ENCODE assay signal across 8 cellular contexts in the genomic region with DNA sequence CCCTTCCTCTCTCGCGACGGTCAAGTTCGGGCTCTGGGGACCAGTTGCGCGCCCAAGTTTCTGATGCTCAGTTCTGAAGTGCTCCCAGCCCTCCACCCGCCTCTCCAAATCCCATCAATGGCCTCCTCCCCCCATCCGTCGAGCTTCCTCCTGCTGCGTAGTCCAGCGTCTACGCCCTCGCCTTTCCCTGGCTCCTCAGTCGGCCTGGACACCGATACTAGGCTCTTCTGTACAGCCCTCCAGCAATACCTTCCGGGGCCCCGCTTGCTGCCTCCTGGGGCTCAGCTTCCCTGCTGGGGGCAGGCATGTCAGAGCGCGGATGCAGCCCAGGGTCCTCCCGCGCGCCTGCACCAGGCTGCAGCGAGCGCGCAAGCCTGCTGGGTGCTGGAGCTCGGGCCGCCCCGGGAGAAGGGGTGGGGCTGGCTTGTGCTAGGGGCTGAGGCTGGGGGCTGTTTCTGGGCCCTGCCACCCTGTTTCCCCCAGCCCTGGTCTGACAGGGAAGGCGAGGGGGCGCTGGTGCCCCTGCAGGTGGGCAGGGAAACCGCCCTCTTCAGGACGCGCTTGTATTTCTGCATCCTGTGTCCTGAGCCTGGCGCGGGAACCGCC.
DNase-seq lines count a peak whose midpoint lies in the region; ATAC-seq and TF ChIP-seq lines count a peak whose summit lies in the region.

No MANE protein-coding gene starts in this region.

- intact Hi-C loops in cardiac septum (cut with DNase I): no loop called here
- intact Hi-C loops in aorta (cut with DNase I): no loop called here

- H3K36me3 ChIP-seq in cardiac muscle cell (no peaks in the 10 kb centered on the region), aorta (ENCODE audit: control insufficient read depth in 1 of 2, insufficient read depth in 2 of 2, low read length in 1 of 2) (no peaks in the 10 kb centered on the region), GM23248 (ENCODE audit: low read depth) (no peaks in the 10 kb centered on the region)

- H4K20me1 ChIP-seq in GM23248 (ENCODE audit: insufficient read depth): no peaks in the 10 kb centered on the region

- no peaks in the 10 kb centered on the region for H3K9me3 Mint-ChIP-seq in chondrocyte (ENCODE audit: low read depth)
- no peaks in the 10 kb centered on the region for H3K9me3 Mint-ChIP-seq in nephron

- ATAC-seq in aorta (ENCODE audit: low FRiP score): peak; percentile 81

- H3K4me3 Mint-ChIP-seq in chondrocyte (ENCODE audit: unreplicated experiment) (peak overlapping the region; percentile 40), nephron (peak overlapping the region; percentile 73 to 78 (median 75))

- H3K4me3 ChIP-seq in cardiac muscle cell (peak overlapping the region; percentile 24), aorta (ENCODE audit: low read length in 2 of 2) (peak overlapping the region; percentile 4 to 76), GM23248 (no peak overlapping the region)

- H3K4me1 Mint-ChIP-seq in chondrocyte (ENCODE audit: low read depth) (peaks cover 6% of the 10 kb centered on the region), nephron (peaks cover 14% of the 10 kb centered on the region)

- 1% methylated on average over 36 of the region's 36 CpGs for WGBS in aorta, 2 donors
- 10 to 14% methylated on average over 30 to 35 of the region's 36 CpGs for WGBS in GM23248 (ENCODE audit: low coverage in 1 of 2, low lambda C conversion rate in 2 of 2, missing lambda C conversion rate in 2 of 2), 2 experiments

- no peaks in the 10 kb centered on the region for H3K36me3 Mint-ChIP-seq in chondrocyte (ENCODE audit: low read depth)
- H3K36me3 Mint-ChIP-seq in nephron (ENCODE audit: low read depth): no peaks in the 10 kb centered on the region

- H3K27me3 Mint-ChIP-seq in chondrocyte (ENCODE audit: low read depth) (peaks cover 49% of the 10 kb centered on the region), nephron (ENCODE audit: low read depth) (peaks cover 64% of the 10 kb centered on the region)

- H3K4me1 ChIP-seq in cardiac muscle cell (ENCODE audit: low read depth): no peaks in the 10 kb centered on the region
- H3K4me1 ChIP-seq in aorta (ENCODE audit: control insufficient read depth in 1 of 2, insufficient read depth in 2 of 2, low read length in 2 of 2): no peaks in the 10 kb centered on the region
- H3K4me1 ChIP-seq in GM23248 (ENCODE audit: insufficient read depth): no peaks in the 10 kb centered on the region

- H3K9me3 ChIP-seq in cardiac muscle cell (ENCODE audit: low read depth): no peaks in the 10 kb centered on the region
- H3K9me3 ChIP-seq in aorta (ENCODE audit: control insufficient read depth, low read length): no peaks in the 10 kb centered on the region
- H3K9me3 ChIP-seq in GM23248 (ENCODE audit: low read depth): no peaks in the 10 kb centered on the region

- in situ Hi-C loops in GM23248 (cut with MboI): no loop called here

- DNase-seq in cardiac muscle cell (ENCODE audit: low read depth in 1 of 2, low spot score in 1 of 2): peak in 1 of 2 donors; percentile 41
- DNase-seq in cardiac septum (ENCODE audit: low spot score): no peak
- no peak for DNase-seq in chondrocyte (ENCODE audit: low spot score)
- DNase-seq in aorta: peak; percentile 38 to 78
- no peak for DNase-seq in GM23248
- no peak for DNase-seq in globus pallidus (ENCODE audit: low spot score)
- DNase-seq in NCI-H2171 treated with DMSO at 0.1 percent for 48 hours (lab: John Stamatoyannopoulos, UW): no peak

- H3K27ac Mint-ChIP-seq in chondrocyte (ENCODE audit: unreplicated experiment) (no peak overlapping the region), nephron (no peak overlapping the region)

- peaks cover 62% of the 10 kb centered on the region for H3K27me3 ChIP-seq in cardiac muscle cell
- H3K27me3 ChIP-seq in aorta (ENCODE audit: control insufficient read depth in 1 of 2, insufficient read depth in 2 of 2, low read length in 1 of 2): no peaks in the 10 kb centered on the region
- H3K27me3 ChIP-seq in GM23248 (replicated peaks; ENCODE audit: insufficient read depth): no peaks in the 10 kb centered on the region

- no peaks in the 10 kb centered on the region for H3K9me2 ChIP-seq in GM23248 (ENCODE audit: insufficient read depth)

- no peaks in the 10 kb centered on the region for H3F3A ChIP-seq in GM23248 (ENCODE audit: insufficient read depth)

- no peak overlapping the region for H3K27ac ChIP-seq in cardiac muscle cell
- H3K27ac ChIP-seq in aorta (ENCODE audit: low read depth in 1 of 2, low read length in 2 of 2): no peak overlapping the region
- no peak overlapping the region for H3K27ac ChIP-seq in GM23248

- no peak overlapping the region for H3K9ac ChIP-seq in GM23248

- TF ChIP-seq CTCF in cardiac muscle cell (IDR thresholded peaks at IDR 0.05; ENCODE audit: low read depth, low read length) (no peak), chondrocyte (IDR thresholded peaks at IDR 0.05) (peak; percentile 28), nephron (IDR thresholded peaks at IDR 0.05; ENCODE audit: unreplicated experiment in 3 of 3) (peak; percentile 39 to 46 (median 41))

- no peaks in the 10 kb centered on the region for H3K79me2 ChIP-seq in GM23248 (ENCODE audit: insufficient read depth)

- no peak overlapping the region for H3K4me2 ChIP-seq in GM23248 (ENCODE audit: unreplicated experiment)

- H2AFZ ChIP-seq in GM23248: no peak overlapping the region

Comparison
In these comparisons a context has a peak if more than half of its experiments do, and no peak if none do; other contexts are left out.
1. DNase-seq: peak in aorta (2 of 2); none in cardiac septum (single experiment), chondrocyte (single experiment), GM23248 (single experiment), globus pallidus (single experiment) and NCI-H2171 treated with DMSO at 0.1 percent for 48 hours (single experiment).